31 cellular contexts compared by ENCODE assay signal in genomic region chr6:10080561-10080960, GRCh38.
"Had no signal": no experiment of that assay in that cellular context is flagged by ENCODE, and none has a peak within 500 bp of the region (broad histone marks: within the 10 kb centered on the region; RNA-seq: fewer than 3 reads in every experiment).

No MANE protein-coding gene starts in this region.

- H3K9me3 Mint-ChIP-seq: natural killer cell treated with Interleukin-12 subunit alpha and Interleukin-12 subunit beta and Interleukin-15 and Interleukin-18, amount 100 ng/mL, for 72 hours; stimulated activated naive CD8-positive, alpha-beta T cell treated with anti-CD3 and anti-CD28 coated beads, Interleukin-15, amount 100 ng/mL, for 72 hours had no signal

- H3K27ac ChIP-seq: colonic mucosa, esophagus squamous epithelium, heart right ventricle, lower lobe of right lung, parathyroid adenoma, suprapubic skin, transverse colon, upper lobe of right lung, uterus had no signal

- H3K27ac Mint-ChIP-seq: memory B cell; naive B cell; natural killer cell treated with Interleukin-12 subunit alpha and Interleukin-12 subunit beta and Interleukin-15 and Interleukin-18, amount 100 ng/mL, for 72 hours; progenitor cell of endocrine pancreas; stimulated activated naive CD8-positive, alpha-beta T cell treated with anti-CD3 and anti-CD28 coated beads, Interleukin-15, amount 100 ng/mL, for 72 hours had no signal

- H3K9me3 ChIP-seq: colonic mucosa, esophagus squamous epithelium, heart right ventricle, lower lobe of right lung, mucosa of descending colon, suprapubic skin, transverse colon, upper lobe of right lung, uterus had no signal

- H3K27me3 ChIP-seq: colonic mucosa, esophagus squamous epithelium, suprapubic skin, transverse colon, upper lobe of right lung, uterus had no signal

- H3K4me2 ChIP-seq: smooth muscle cell had no signal

- DNase-seq: colonic mucosa; dermis blood vessel endothelial cell; effector memory CD4-positive, alpha-beta T cell; erythroblast; esophagus squamous epithelium; foreskin melanocyte; glutamatergic neuron; heart right ventricle; hippocampal formation; kidney glomerular epithelial cell; left colon; left ventricle myocardium superior; lower lobe of right lung; mucosa of descending colon; naive B cell; stimulated activated CD4-positive, alpha-beta T cell treated with anti-CD3 and anti-CD28 coated beads, Interleukin-12 subunit alpha, Interleukin-12 subunit beta, amount 100 ng/mL, for 4 hours; stimulated activated CD4-positive, alpha-beta T cell treated with anti-CD3 and anti-CD28 coated beads, Interleukin-1b, Interleukin-23, amount 100 ng/mL, for 48 hours; stimulated activated CD4-positive, alpha-beta T cell treated with anti-CD3 and anti-CD28 coated beads, Interleukin-4, amount 100 ng/mL, for 1 hour; stimulated activated CD8-positive, alpha-beta memory T cell treated with anti-CD3 and anti-CD28 coated beads, Interleukin-4, amount 100 ng/mL, for 48 hours; stimulated activated naive CD4-positive, alpha-beta T cell; stimulated activated naive CD8-positive, alpha-beta T cell treated with anti-CD3 and anti-CD28 coated beads, Interleukin-15, amount 100 ng/mL, for 72 hours; transverse colon; upper lobe of right lung; uterus had no signal

- H3K4me3 Mint-ChIP-seq: memory B cell; naive B cell; natural killer cell treated with Interleukin-12 subunit alpha and Interleukin-12 subunit beta and Interleukin-15 and Interleukin-18, amount 100 ng/mL, for 72 hours; neural crest cell; stimulated activated naive CD8-positive, alpha-beta T cell treated with anti-CD3 and anti-CD28 coated beads, Interleukin-15, amount 100 ng/mL, for 72 hours had no signal

- H3K36me3 ChIP-seq: colonic mucosa, esophagus squamous epithelium, heart right ventricle, lower lobe of right lung, suprapubic skin, transverse colon, upper lobe of right lung, uterus had no signal

- H3K36me3 Mint-ChIP-seq: memory B cell; naive B cell; natural killer cell treated with Interleukin-12 subunit alpha and Interleukin-12 subunit beta and Interleukin-15 and Interleukin-18, amount 100 ng/mL, for 72 hours had no signal

- H3K4me1 Mint-ChIP-seq: memory B cell; naive B cell; neural crest cell; stimulated activated naive CD8-positive, alpha-beta T cell treated with anti-CD3 and anti-CD28 coated beads, Interleukin-15, amount 100 ng/mL, for 72 hours had no signal

- H3K27me3 Mint-ChIP-seq: memory B cell; naive B cell; natural killer cell treated with Interleukin-12 subunit alpha and Interleukin-12 subunit beta and Interleukin-15 and Interleukin-18, amount 100 ng/mL, for 72 hours; stimulated activated naive CD8-positive, alpha-beta T cell treated with anti-CD3 and anti-CD28 coated beads, Interleukin-15, amount 100 ng/mL, for 72 hours had no signal

- H3K4me1 ChIP-seq: colonic mucosa, transverse colon, upper lobe of right lung, uterus had no signal

- H3K4me3 ChIP-seq: colonic mucosa, esophagus squamous epithelium, heart right ventricle, lower lobe of right lung, mucosa of descending colon, smooth muscle cell, suprapubic skin, transverse colon, upper lobe of right lung, uterus had no signal

- H3K9ac ChIP-seq: parathyroid adenoma had no signal
